21 cellular contexts compared by ENCODE assay signal in genomic region chr6:21537660-21538059, GRCh38. TPM values are rescaled to one million over a fixed set of nuclear protein-coding genes. Genes with fewer than 3 reads are reported as not detected.
DNase-seq lines count a peak whose midpoint lies in the region; TF ChIP-seq lines count a peak whose summit lies in the region.
"Had no signal": no experiment of that assay in that cellular context is flagged by ENCODE, and none has a peak within 500 bp of the region (broad histone marks: within the 10 kb centered on the region; RNA-seq: fewer than 3 reads in every experiment).

No MANE protein-coding gene starts in this region.

- H3K56ac ChIP-seq in H9 (ENCODE audit: insufficient read length, low read depth, low read length) = no peak overlapping the region

- no peak overlapping the region for H3K14ac ChIP-seq in H9 (ENCODE audit: insufficient read depth, low read length)

- no peak overlapping the region for H2BK12ac ChIP-seq in H9 (ENCODE audit: insufficient read length, low read depth, low read length)

- no peak for TF ChIP-seq CTCF in H9 (conservative IDR thresholded peaks at IDR 0.05)
- no peak for TF ChIP-seq CTCF in ovary (IDR thresholded peaks at IDR 0.05)

- no peaks in the 10 kb centered on the region for H3K23me2 ChIP-seq in H9 (ENCODE audit: insufficient read length, low read depth, low read length, poor library complexity, severe bottlenecking)

- H3T11ph ChIP-seq in H9 (ENCODE audit: low read length) = no peak overlapping the region

- H3K4me1 Mint-ChIP-seq in H9 = peaks cover 10% of the 10 kb centered on the region in 2 experiments; a peak in 3 of 4 replicates
- H3K4me1 Mint-ChIP-seq in activated CD4-positive, alpha-beta memory T cell treated with anti-CD3 and anti-CD28 coated beads, Interleukin-2, amount 10 ng/mL, durations not matched to agents 7 days and 5 days = no peaks in the 10 kb centered on the region
- H3K4me1 Mint-ChIP-seq: activated CD4-positive, alpha-beta T cell treated with anti-CD3 and anti-CD28 coated beads for 36 hours; activated naive CD4-positive, alpha-beta T cell treated with anti-CD3 and anti-CD28 coated beads, Interleukin-2, amount 10 ng/mL, durations not matched to agents 7 days and 5 days; natural killer cell; stimulated activated effector memory CD8-positive, alpha-beta T cell treated with anti-CD3 and anti-CD28 coated beads, Interleukin-12 subunit alpha, Interleukin-12 subunit beta, amount 100 ng/mL, for 72 hours had no signal

- intact Hi-C loops in ovary (cut with DNase I) = no loop called here

- H3K79me2 ChIP-seq in H9 (ENCODE audit: insufficient read depth, low read length) = no peaks in the 10 kb centered on the region

- H3K36me3 Mint-ChIP-seq in H9 (ENCODE audit: insufficient read depth in 1 of 3, low read depth in 3 of 3) = no peaks in the 10 kb centered on the region
- H3K36me3 Mint-ChIP-seq in activated CD4-positive, alpha-beta memory T cell treated with anti-CD3 and anti-CD28 coated beads, Interleukin-2, amount 10 ng/mL, durations not matched to agents 7 days and 5 days (ENCODE audit: low read depth) = no peaks in the 10 kb centered on the region
- H3K36me3 Mint-ChIP-seq: activated naive CD4-positive, alpha-beta T cell treated with anti-CD3 and anti-CD28 coated beads, Interleukin-2, amount 10 ng/mL, durations not matched to agents 7 days and 5 days; natural killer cell; stimulated activated effector memory CD8-positive, alpha-beta T cell treated with anti-CD3 and anti-CD28 coated beads, Interleukin-12 subunit alpha, Interleukin-12 subunit beta, amount 100 ng/mL, for 72 hours had no signal

- no peaks in the 10 kb centered on the region for H4K20me1 ChIP-seq in H9 (ENCODE audit: control insufficient read depth, insufficient read depth, insufficient read length)

- no peak overlapping the region for H3K18ac ChIP-seq in H9 (ENCODE audit: insufficient read length, low read depth, low read length)

- peak overlapping the region in 1 of 3 experiments; percentile 38; a peak in 1 of 7 replicates for H3K27ac Mint-ChIP-seq in H9
- H3K27ac Mint-ChIP-seq in activated CD4-positive, alpha-beta memory T cell treated with anti-CD3 and anti-CD28 coated beads, Interleukin-2, amount 10 ng/mL, durations not matched to agents 7 days and 5 days = no peak overlapping the region
- H3K27ac Mint-ChIP-seq: activated CD4-positive, alpha-beta T cell treated with anti-CD3 and anti-CD28 coated beads for 36 hours; activated naive CD4-positive, alpha-beta T cell treated with anti-CD3 and anti-CD28 coated beads, Interleukin-2, amount 10 ng/mL, durations not matched to agents 7 days and 5 days; CD4-positive, alpha-beta T cell; natural killer cell; stimulated activated effector memory CD8-positive, alpha-beta T cell treated with anti-CD3 and anti-CD28 coated beads, Interleukin-12 subunit alpha, Interleukin-12 subunit beta, amount 100 ng/mL, for 72 hours had no signal

- H3K9ac ChIP-seq in duodenal mucosa (ENCODE audit: low read depth in 1 of 2, low read length in 2 of 2) (no peak overlapping the region), skeletal muscle tissue (ENCODE audit: low read depth in 1 of 3, low read length in 3 of 3) (peak overlapping the region in 1 of 3 donors; percentile 8), H9 (ENCODE audit: extremely low read depth, insufficient read length, low read length) (no peak overlapping the region)

- no peak overlapping the region for H2AK5ac ChIP-seq in H9 (ENCODE audit: insufficient read length, low read length)

- no peak for TF ChIP-seq POLR2A in ovary (IDR thresholded peaks at IDR 0.05)

- H3K4me1 ChIP-seq in duodenal mucosa (ENCODE audit: control insufficient read depth in 1 of 2, insufficient read depth in 2 of 2, low read length in 2 of 2) (peaks cover 5 to 18% of the 10 kb centered on the region in 2 donors), skeletal muscle tissue (ENCODE audit: control insufficient read depth in 3 of 3, insufficient read depth in 3 of 3, low read length in 3 of 3) (peaks cover 6 to 24% (median 9%) of the 10 kb centered on the region in 3 donors), H9 (ENCODE audit: insufficient read depth, low read length) (peaks cover 4% of the 10 kb centered on the region; the same call in 1 of the 2 replicates), ovary (ENCODE audit: insufficient read depth) (no peaks in the 10 kb centered on the region)

- H3K36me3 ChIP-seq in duodenal mucosa (ENCODE audit: control insufficient read depth in 1 of 2, insufficient read depth in 2 of 2, low read length in 2 of 2) (no peaks in the 10 kb centered on the region), skeletal muscle tissue (ENCODE audit: control insufficient read depth in 3 of 3, insufficient read depth in 3 of 3, low read length in 3 of 3) (no peaks in the 10 kb centered on the region), ovary (no peaks in the 10 kb centered on the region)
- H3K36me3 ChIP-seq: MG63 had no signal

- no peak overlapping the region for H4K5ac ChIP-seq in H9 (ENCODE audit: insufficient read length, low read depth, low read length)

- no peaks in the 10 kb centered on the region for H3K79me1 ChIP-seq in H9 (ENCODE audit: insufficient read depth, low read depth, low read length, poor library complexity, severe bottlenecking)

- no peak overlapping the region for H3K23ac ChIP-seq in H9 (ENCODE audit: insufficient read length, low read depth, low read length)

- no peak overlapping the region for H2BK15ac ChIP-seq in H9 (ENCODE audit: low read depth, low read length)

- TF ChIP-seq EP300 in ovary (IDR thresholded peaks at IDR 0.05) = no peak

- H3K9me3 Mint-ChIP-seq in H9 = no peaks in the 10 kb centered on the region; a peak in 1 of 5 replicates
- H3K9me3 Mint-ChIP-seq in activated CD4-positive, alpha-beta memory T cell treated with anti-CD3 and anti-CD28 coated beads, Interleukin-2, amount 10 ng/mL, durations not matched to agents 7 days and 5 days = no peaks in the 10 kb centered on the region
- H3K9me3 Mint-ChIP-seq: activated naive CD4-positive, alpha-beta T cell treated with anti-CD3 and anti-CD28 coated beads, Interleukin-2, amount 10 ng/mL, durations not matched to agents 7 days and 5 days; CD4-positive, alpha-beta T cell; natural killer cell; stimulated activated effector memory CD8-positive, alpha-beta T cell treated with anti-CD3 and anti-CD28 coated beads, Interleukin-12 subunit alpha, Interleukin-12 subunit beta, amount 100 ng/mL, for 72 hours had no signal

- no peak overlapping the region for H2BK5ac ChIP-seq in H9 (ENCODE audit: insufficient read length, low read length)

- H4K8ac ChIP-seq in H9 (replicated peaks; ENCODE audit: insufficient read length, low read depth, low read length) = no peak overlapping the region

- no peak overlapping the region for H4K91ac ChIP-seq in H9 (ENCODE audit: insufficient read length, low read depth, low read length)

- no peak overlapping the region for H3K4me2 ChIP-seq in H9 (ENCODE audit: insufficient read depth, insufficient read length, low read length)

- H3K4me3 Mint-ChIP-seq in H9 = no peak overlapping the region
- H3K4me3 Mint-ChIP-seq in activated CD4-positive, alpha-beta memory T cell treated with anti-CD3 and anti-CD28 coated beads, Interleukin-2, amount 10 ng/mL, durations not matched to agents 7 days and 5 days = no peak overlapping the region
- H3K4me3 Mint-ChIP-seq: activated CD4-positive, alpha-beta T cell treated with anti-CD3 and anti-CD28 coated beads for 36 hours; activated naive CD4-positive, alpha-beta T cell treated with anti-CD3 and anti-CD28 coated beads, Interleukin-2, amount 10 ng/mL, durations not matched to agents 7 days and 5 days; CD4-positive, alpha-beta T cell; natural killer cell; stimulated activated effector memory CD8-positive, alpha-beta T cell treated with anti-CD3 and anti-CD28 coated beads, Interleukin-12 subunit alpha, Interleukin-12 subunit beta, amount 100 ng/mL, for 72 hours had no signal

- H3K27me3 Mint-ChIP-seq in H9 (ENCODE audit: low read depth) = no peaks in the 10 kb centered on the region
- H3K27me3 Mint-ChIP-seq in activated CD4-positive, alpha-beta memory T cell treated with anti-CD3 and anti-CD28 coated beads, Interleukin-2, amount 10 ng/mL, durations not matched to agents 7 days and 5 days = no peaks in the 10 kb centered on the region
- H3K27me3 Mint-ChIP-seq: activated CD4-positive, alpha-beta T cell treated with anti-CD3 and anti-CD28 coated beads for 36 hours; activated naive CD4-positive, alpha-beta T cell treated with anti-CD3 and anti-CD28 coated beads, Interleukin-2, amount 10 ng/mL, durations not matched to agents 7 days and 5 days; CD4-positive, alpha-beta T cell had no signal

- no peaks in the 10 kb centered on the region for H3K9me3 ChIP-seq in duodenal mucosa (ENCODE audit: control insufficient read depth in 1 of 2, low read length in 2 of 2)
- H3K9me3 ChIP-seq in skeletal muscle tissue (ENCODE audit: control insufficient read depth in 3 of 3, low read length in 3 of 3) = no peaks in the 10 kb centered on the region
- no peaks in the 10 kb centered on the region for H3K9me3 ChIP-seq in H9 (ENCODE audit: control insufficient read depth, low read depth, low read length)
- H3K9me3 ChIP-seq in ovary = no peaks in the 10 kb centered on the region
- H3K9me3 ChIP-seq: MG63, testis had no signal

- POLR2A ChIA-PET in activated CD4-positive, alpha-beta memory T cell treated with anti-CD3 and anti-CD28 coated beads, Interleukin-2, amount 10 ng/mL, durations not matched to agents 7 days and 5 days (lab: Charles Lee) = no interaction called here

- DNase-seq in NCI-H146 (lab: John Stamatoyannopoulos, UW) (peak; percentile 68), NCI-H2227 treated with DMSO at 0.1 percent for 48 hours (lab: John Stamatoyannopoulos, UW) (peak; percentile 48), H9 (no peak), ovary (no peak)
- no peak for DNase-seq in activated CD4-positive, alpha-beta memory T cell treated with anti-CD3 and anti-CD28 coated beads, Interleukin-2, amount 10 ng/mL, durations not matched to agents 7 days and 5 days
- DNase-seq: activated CD4-positive, alpha-beta T cell treated with anti-CD3 and anti-CD28 coated beads for 36 hours; activated naive CD4-positive, alpha-beta T cell treated with anti-CD3 and anti-CD28 coated beads, Interleukin-2, amount 10 ng/mL, durations not matched to agents 7 days and 5 days; activated T-cell treated with anti-CD3 and anti-CD28 coated beads, Interleukin-2, amount 50 U/mL, for 48 hours; CD4-positive, alpha-beta T cell; central memory CD4-positive, alpha-beta T cell; DMS79; dorsolateral prefrontal cortex; MG63; natural killer cell; NCI-H1694; NCI-H524 treated with DMSO at 0.1 percent for 48 hours; stimulated activated CD4-positive, alpha-beta T cell treated with anti-CD3 and anti-CD28 coated beads, Interleukin-1b, Interleukin-23, amount 100 ng/mL, for 48 hours; testis had no signal

- H2BK120ac ChIP-seq in H9 (ENCODE audit: low read depth, low read length, poor library complexity, severe bottlenecking) = no peak overlapping the region

- no CpG with 5 or more reads among the region's 2 CpGs for WGBS in H9 (ENCODE audit: extremely low coverage, insufficient read length, low lambda C conversion rate)
- WGBS in ovary, 3 donors = 23 to 44% (median 43%) methylated on average over 2 of the region's 2 CpGs

- H2AFZ ChIP-seq in H9 (ENCODE audit: low read length) = no peak overlapping the region

- H2BK20ac ChIP-seq in H9 (ENCODE audit: low read depth, low read length, poor library complexity, severe bottlenecking) = no peak overlapping the region

- H3K4ac ChIP-seq in H9 (ENCODE audit: low read depth, low read length) = no peak overlapping the region

- H3K27ac ChIP-seq in duodenal mucosa (ENCODE audit: low read depth, low read length) (peak overlapping the region; percentile 30), skeletal muscle tissue (ENCODE audit: low read depth, low read length) (peak overlapping the region; percentile 61), H9 (ENCODE audit: insufficient read length, low read depth, low read length) (no peak overlapping the region), ovary (no peak overlapping the region)
- H3K27ac ChIP-seq: dorsolateral prefrontal cortex, testis had no signal

- CTCF ChIA-PET in activated CD4-positive, alpha-beta memory T cell treated with anti-CD3 and anti-CD28 coated beads, Interleukin-2, amount 10 ng/mL, durations not matched to agents 7 days and 5 days (lab: Charles Lee) = no interaction called here

- H3K27me3 ChIP-seq in duodenal mucosa (ENCODE audit: control insufficient read depth in 1 of 2, insufficient read depth in 2 of 2, low read length in 2 of 2) (no peaks in the 10 kb centered on the region), skeletal muscle tissue (ENCODE audit: control insufficient read depth in 3 of 3, insufficient read depth in 3 of 3, low read length in 3 of 3) (no peaks in the 10 kb centered on the region), H9 (ENCODE audit: insufficient read depth, low read length) (no peaks in the 10 kb centered on the region), ovary (no peaks in the 10 kb centered on the region)
- H3K27me3 ChIP-seq: MG63, testis had no signal

- H3K4me3 ChIP-seq in duodenal mucosa (ENCODE audit: low read depth in 1 of 2, low read length in 2 of 2) (no peak overlapping the region), skeletal muscle tissue (ENCODE audit: low read length in 3 of 3) (no peak overlapping the region), ovary (no peak overlapping the region)
- H3K4me3 ChIP-seq: dorsolateral prefrontal cortex, MG63, testis had no signal

RNA-seq across cellular contexts. Expression of gene SOX4, which starts 55.9 kb away (rescaled TPM):
- total RNA-seq in skeletal muscle tissue = 46.4 TPM
- 108 and 112 TPM in 2 replicates for total RNA-seq in H9 (2021)
- under 1 TPM; 0.20 TPM for total RNA-seq in activated CD4-positive, alpha-beta memory T cell treated with anti-CD3 and anti-CD28 coated beads, Interleukin-2, amount 10 ng/mL, durations not matched to agents 7 days and 5 days
- total RNA-seq in ovary = 10 to 100 TPM; 34.4 to 78.3 (median 53.5) TPM
- 10 to 100 TPM; 34.0 to 82.6 TPM for polyA plus RNA-seq in ovary

Comparison
In these comparisons a context has a peak if more than half of its experiments do, and no peak if none do; other contexts are left out.
1. DNase-seq: peak in NCI-H146 (single experiment) and NCI-H2227 treated with DMSO at 0.1 percent for 48 hours (single experiment); none in H9 (single experiment), activated CD4-positive, alpha-beta memory T cell treated with anti-CD3 and anti-CD28 coated beads, Interleukin-2, amount 10 ng/mL, durations not matched to agents 7 days and 5 days (single experiment) and ovary (0 of 5).
2. H3K27ac ChIP-seq: peak in duodenal mucosa (single experiment) and skeletal muscle tissue (single experiment); none in H9 (single experiment) and ovary (0 of 2).
3. RNA of gene SOX4, which starts 55.9 kb away (total RNA-seq): 108 to 112 TPM in H9, 34.4 to 78.3 TPM in ovary and 46.4 TPM in skeletal muscle tissue (single experiment); 0.20 TPM in activated CD4-positive, alpha-beta memory T cell treated with anti-CD3 and anti-CD28 coated beads, Interleukin-2, amount 10 ng/mL, durations not matched to agents 7 days and 5 days; every median in the first group is over 10 times any median in the second.